ENCODE assay signal across 20 cellular contexts in the genomic region with DNA sequence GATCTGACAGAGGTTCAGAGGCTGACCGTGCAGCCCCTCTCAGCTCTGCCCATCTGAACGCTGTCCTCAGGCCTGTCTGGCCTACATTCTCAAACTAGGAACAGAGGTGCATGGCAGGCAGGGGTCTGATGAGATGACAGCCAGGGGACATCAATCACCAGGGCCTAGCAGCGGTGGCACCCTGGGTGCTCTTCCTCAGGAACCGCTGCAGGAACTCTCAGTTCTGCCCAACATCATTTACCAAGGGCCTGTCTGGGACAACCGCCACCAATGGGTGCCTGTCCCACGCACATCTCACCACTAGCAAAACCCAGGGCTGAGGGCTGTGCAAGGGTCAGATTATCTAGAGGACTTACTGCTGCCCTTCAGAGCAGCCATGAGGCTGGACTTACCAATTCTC.
DNase-seq lines count a peak whose midpoint lies in the region; ATAC-seq and TF ChIP-seq lines count a peak whose summit lies in the region.
"Had no signal": no experiment of that assay in that cellular context is flagged by ENCODE, and none has a peak within 500 bp of the region (broad histone marks: within the 10 kb centered on the region; RNA-seq: fewer than 3 reads in every experiment).

No MANE protein-coding gene starts in this region.

- dilution Hi-C loops in IMR-90 (cut with HindIII; ENCODE audit: low sequenced_read_pairs, unreplicated experiment), result no loop called here

- no peak overlapping the region for H2AK9ac ChIP-seq in IMR-90 (replicated peaks; ENCODE audit: low read depth, low read length, poor library complexity)

- H2AFZ ChIP-seq in IMR-90 (replicated peaks; ENCODE audit: low read length, poor library complexity) (no peak overlapping the region), OCI-LY7 (ENCODE audit: low read length) (no peak overlapping the region)

- ATAC-seq in IMR-90 (ENCODE audit: low read depth), result no peak
- ATAC-seq in central memory CD8-positive, alpha-beta T cell (replicated peaks; ENCODE audit: extremely low read depth, poor library complexity, severe bottlenecking), result no peak
- no peak for ATAC-seq in GM19324 (IDR thresholded peaks at IDR 0.05; ENCODE audit: low FRiP score, unreplicated experiment)

- H4K20me1 ChIP-seq in IMR-90 (ENCODE audit: insufficient read depth, low read length) (no peaks in the 10 kb centered on the region), OCI-LY7 (ENCODE audit: insufficient read depth, low read length) (no peaks in the 10 kb centered on the region)

- H3K27ac Mint-ChIP-seq in CD14-positive monocyte (peak overlapping the region in 1 of 7 donors; percentile 22), nephron progenitor cell (peak overlapping the region; percentile 81)
- peak overlapping the region; percentile 14 for H3K27ac Mint-ChIP-seq in central memory CD8-positive, alpha-beta T cell (ENCODE audit: low read depth)

- no peak overlapping the region for H3K27ac ChIP-seq in IMR-90 (ENCODE audit: insufficient read depth, low read length)
- no peak overlapping the region for H3K27ac ChIP-seq in OCI-LY7 (ENCODE audit: low read depth, low read length, poor library complexity, severe bottlenecking)
- H3K27ac ChIP-seq in Peyer's patch, result peak overlapping the region in 1 of 4 donors; percentile 10
- H3K27ac ChIP-seq: C4-2B, SK-N-MC had no signal

- H3K9me1 ChIP-seq in IMR-90 (ENCODE audit: insufficient read depth, low read length), result no peaks in the 10 kb centered on the region

- peaks cover 58% of the 10 kb centered on the region for H3K4me1 Mint-ChIP-seq in CD14-positive monocyte
- H3K4me1 Mint-ChIP-seq in central memory CD8-positive, alpha-beta T cell, result peaks cover 17% of the 10 kb centered on the region
- H3K4me1 Mint-ChIP-seq in nephron progenitor cell, result peaks cover 85% of the 10 kb centered on the region

- no peak for TF ChIP-seq RAD21 in IMR-90 (IDR thresholded peaks at IDR 0.05; ENCODE audit: low read length)

- BruUV-seq in IMR-90 (replicated peaks; lab: Mats Ljungman, UMichigan) (no TSS peak), OCI-LY7 (replicated peaks; lab: Mats Ljungman, UMichigan) (no TSS peak)

- no peak overlapping the region for H3K4me3 Mint-ChIP-seq in CD14-positive monocyte
- H3K4me3 Mint-ChIP-seq in central memory CD8-positive, alpha-beta T cell, result no peak overlapping the region
- H3K4me3 Mint-ChIP-seq in nephron progenitor cell, result no peak overlapping the region

- no peak overlapping the region for H2BK120ac ChIP-seq in IMR-90 (ENCODE audit: low read depth, low read length)

- peaks cover 6 to 10% of the 10 kb centered on the region in 2 donors for H3K36me3 Mint-ChIP-seq in CD14-positive monocyte
- peaks cover 5% of the 10 kb centered on the region for H3K36me3 Mint-ChIP-seq in central memory CD8-positive, alpha-beta T cell (ENCODE audit: insufficient read depth)
- no peaks in the 10 kb centered on the region for H3K36me3 Mint-ChIP-seq in nephron progenitor cell (ENCODE audit: low read depth)

- H3K27me3 ChIP-seq in IMR-90 (ENCODE audit: control insufficient read depth, insufficient read depth, low read length) (no peaks in the 10 kb centered on the region), Peyer's patch (no peaks in the 10 kb centered on the region)
- H3K27me3 ChIP-seq: MG63 had no signal

- DNase-seq in CD14-positive monocyte (ENCODE audit: low spot score), result peak; percentile 20
- DNase-seq in IMR-90, result no peak
- no peak for DNase-seq in central memory CD8-positive, alpha-beta T cell (ENCODE audit: low spot score in 2 of 2)
- no peak for DNase-seq in nephron progenitor cell
- DNase-seq in OCI-LY7 (ENCODE audit: low spot score), result no peak
- DNase-seq in activated CD4-positive, CD25-positive, alpha-beta regulatory T cell (lab: John Stamatoyannopoulos, UW), result no peak
- DNase-seq in Peyer's patch, result no peak
- DNase-seq: Caco-2, DMS153, Karpas-422, MG63, NCI-H1092 treated with DMSO at 0.1 percent for 48 hours, NCI-H2081 treated with DMSO at 0.1 percent for 48 hours, NCI-H510A treated with DMSO at 0.1 percent for 48 hours, NCI-H82, Right ventricle myocardium superior had no signal

- H3K79me2 ChIP-seq in OCI-LY7 (ENCODE audit: insufficient read depth, low read depth, low read length), result no peaks in the 10 kb centered on the region

- no peak overlapping the region for H3K14ac ChIP-seq in IMR-90 (replicated peaks; ENCODE audit: low read depth, low read length)

- H3K27me3 Mint-ChIP-seq in CD14-positive monocyte (ENCODE audit: low read depth in 3 of 3) (peaks cover 0 to 4% (median 4%) of the 10 kb centered on the region in 3 donors), nephron progenitor cell (ENCODE audit: low read depth, poor library complexity) (no peaks in the 10 kb centered on the region)
- H3K27me3 Mint-ChIP-seq in central memory CD8-positive, alpha-beta T cell, result no peaks in the 10 kb centered on the region

- H3K4me3 ChIP-seq in IMR-90 (ENCODE audit: insufficient read depth, low read depth, low read length) (no peak overlapping the region), OCI-LY7 (ENCODE audit: low read depth, low read length, poor library complexity, severe bottlenecking) (no peak overlapping the region), Peyer's patch (no peak overlapping the region)
- H3K4me3 ChIP-seq: HAP-1, MG63, SK-N-MC had no signal

- H3K18ac ChIP-seq in IMR-90 (ENCODE audit: low read depth, low read length), result no peak overlapping the region

- no peaks in the 10 kb centered on the region for H3K36me3 ChIP-seq in IMR-90 (ENCODE audit: control insufficient read depth, insufficient read depth, low read length)
- no peaks in the 10 kb centered on the region for H3K36me3 ChIP-seq in OCI-LY7 (ENCODE audit: insufficient read depth, low read length)
- H3K36me3 ChIP-seq in Peyer's patch, result no peaks in the 10 kb centered on the region
- H3K36me3 ChIP-seq: HAP-1, MG63 had no signal

- no peak overlapping the region for H3K4me2 ChIP-seq in IMR-90 (ENCODE audit: low read depth, low read length)
- H3K4me2 ChIP-seq in OCI-LY7 (ENCODE audit: low read length), result no peak overlapping the region

- H4K5ac ChIP-seq in IMR-90 (ENCODE audit: low read depth, low read length), result no peak overlapping the region

- no peak overlapping the region for H2BK15ac ChIP-seq in IMR-90 (ENCODE audit: low read depth, low read length)

- H3K23ac ChIP-seq in IMR-90 (ENCODE audit: low read depth, low read length), result no peak overlapping the region

- H4K91ac ChIP-seq in IMR-90 (ENCODE audit: insufficient read depth, low read depth, low read length), result no peak overlapping the region

- H3K79me1 ChIP-seq in IMR-90 (ENCODE audit: low read depth in 1 of 2, low read length in 2 of 2), result no peaks in the 10 kb centered on the region

- TF ChIP-seq CTCF in CD14-positive monocyte (IDR thresholded peaks at IDR 0.05) (no peak), IMR-90 (conservative IDR thresholded peaks at IDR 0.05; ENCODE audit: low read depth, low read length) (no peak), nephron progenitor cell (IDR thresholded peaks at IDR 0.05) (no peak), OCI-LY7 (conservative IDR thresholded peaks at IDR 0.05; ENCODE audit: low read length) (no peak), Peyer's patch (IDR thresholded peaks at IDR 0.05) (no peak)

- POLR2A ChIA-PET in IMR-90 (lab: Charles Lee; ENCODE audit: unreplicated experiment), result no interaction called here
- POLR2A ChIA-PET in OCI-LY7 (lab: Charles Lee), result no interaction called here

- H3K4me1 ChIP-seq in IMR-90 (ENCODE audit: control insufficient read depth, insufficient read depth, low read length) (peaks cover 1% of the 10 kb centered on the region; the same call in 1 of the 2 replicates), OCI-LY7 (ENCODE audit: insufficient read depth, low read length, poor library complexity, severe bottlenecking) (peaks cover 39% of the 10 kb centered on the region), Peyer's patch (peaks cover 0 to 12% (median 5%) of the 10 kb centered on the region in 4 donors)
- H3K4me1 ChIP-seq: HAP-1 had no signal

- no peak overlapping the region for H2BK5ac ChIP-seq in IMR-90 (ENCODE audit: low read depth, low read length, poor library complexity, severe bottlenecking)

- intact Hi-C loops in CD14-positive monocyte (cut with micrococcal nuclease) (loop anchor here (5.0 kb wide), 3 partner anchors 34 to 41 kb away; no protein-coding TSS in a partner anchor), IMR-90 (cut with micrococcal nuclease) (no loop called here), OCI-LY7 (cut with micrococcal nuclease; ENCODE audit: unreplicated experiment) (no loop called here)

- in situ Hi-C loops in IMR-90 (cut with MboI; ENCODE audit: low sequenced_read_pairs), result no loop called here

- H3K9ac ChIP-seq in IMR-90 (ENCODE audit: low read depth, low read length), result no peak overlapping the region

- H3K9me3 ChIP-seq in IMR-90 (ENCODE audit: control insufficient read depth, insufficient read depth, low read length) (peaks cover 3% of the 10 kb centered on the region; the same call in 1 of the 2 replicates), OCI-LY7 (ENCODE audit: low read length) (no peaks in the 10 kb centered on the region), Peyer's patch (no peaks in the 10 kb centered on the region)
- H3K9me3 ChIP-seq: Caco-2, HAP-1, MG63 had no signal

- no peak for TF ChIP-seq POLR2A in IMR-90 (IDR thresholded peaks at IDR 0.05; ENCODE audit: low read depth, low read length)
- no peak for TF ChIP-seq POLR2A in Peyer's patch (IDR thresholded peaks at IDR 0.05)

- H3K9me2 ChIP-seq in OCI-LY7 (ENCODE audit: insufficient read depth, low read length), result no peaks in the 10 kb centered on the region

- H2BK20ac ChIP-seq in IMR-90 (ENCODE audit: low read depth, low read length), result no peak overlapping the region

- H3K56ac ChIP-seq in IMR-90 (ENCODE audit: extremely low read depth, insufficient read depth, low read length), result no peak overlapping the region

- H4K8ac ChIP-seq in IMR-90 (ENCODE audit: low read depth in 2 of 2, low read length in 2 of 2), result no peak overlapping the region

- H3K9me3 Mint-ChIP-seq in CD14-positive monocyte, result peaks cover 4 to 7% (median 6%) of the 10 kb centered on the region in 7 donors
- H3K9me3 Mint-ChIP-seq in central memory CD8-positive, alpha-beta T cell, result no peaks in the 10 kb centered on the region
- H3K9me3 Mint-ChIP-seq in nephron progenitor cell, result no peaks in the 10 kb centered on the region

- WGBS in IMR-90 (ENCODE audit: extremely low coverage in 2 of 2, insufficient read length in 1 of 2), 2 experiments, result 79% methylated on average over 2 of the region's 6 CpGs; no CpG with 5 or more reads in 1 of the 2 experiments

- no peak overlapping the region for H2AK5ac ChIP-seq in IMR-90 (ENCODE audit: low read depth, low read length)

- H3K4ac ChIP-seq in IMR-90 (ENCODE audit: low read depth, low read length), result peak overlapping the region; percentile 10; the same call in 1 of the 2 replicates

- CTCF ChIA-PET in IMR-90 (lab: Yijun Ruan, JAX), result no interaction called here
- CTCF ChIA-PET in OCI-LY7 (lab: Charles Lee; ENCODE audit: unreplicated experiment), result no interaction called here

TF ChIP-seq in IMR-90, 13 proteins besides CTCF, POLR2A, EP300 and RAD21 (continues in another document):
- TF ChIP-seq MAFK (IDR thresholded peaks at IDR 0.05; ENCODE audit: low read depth, low read length) (no peak), CHD1 (IDR thresholded peaks at IDR 0.05; ENCODE audit: low read depth, low read length) (no peak), FOS (IDR thresholded peaks at IDR 0.05; ENCODE audit: low read depth, low read length) (no peak), BHLHE40 (IDR thresholded peaks at IDR 0.05; ENCODE audit: low read depth, low read length) (no peak)

Comparison
In these comparisons a context has a peak if more than half of its experiments do, and no peak if none do; other contexts are left out.
1. intact Hi-C loops: an anchor here in CD14-positive monocyte (5.0 kb wide); none called in IMR-90 and OCI-LY7.